15 cellular contexts compared by ENCODE assay signal in the genomic region with DNA sequence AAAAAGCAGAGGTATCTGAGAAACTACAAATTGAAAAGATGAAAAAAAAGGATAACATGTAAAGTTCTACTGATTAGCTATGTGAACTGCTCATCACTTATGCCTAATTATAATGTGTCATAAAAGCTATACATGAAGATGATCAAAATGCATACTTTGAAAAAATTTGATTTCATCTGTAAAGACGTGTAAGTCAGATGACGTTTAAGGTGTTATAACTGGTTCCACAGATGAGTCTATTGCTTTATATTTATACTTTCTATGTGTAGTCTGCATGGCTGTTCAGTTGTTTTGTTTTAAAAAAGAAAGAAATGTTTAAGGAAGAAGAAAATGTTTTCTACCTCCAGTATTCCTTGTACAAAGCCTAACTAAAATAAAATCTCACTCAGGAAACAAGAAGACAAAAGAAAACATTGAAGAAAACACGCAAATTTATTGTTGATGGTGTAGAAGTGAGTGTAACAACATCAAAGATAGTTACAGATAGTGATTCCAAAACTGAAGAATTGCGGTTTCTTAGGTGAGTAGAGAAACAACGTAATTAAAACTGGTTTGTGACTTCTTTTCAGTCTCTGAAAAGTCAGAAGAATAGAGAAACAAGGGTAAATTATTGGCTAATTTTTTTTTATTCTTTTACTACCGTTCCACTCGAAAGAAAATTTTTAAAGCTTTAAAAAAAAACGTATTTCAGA. TPM values are rescaled to one million over a fixed set of nuclear protein-coding genes. Genes with fewer than 3 reads are reported as not detected.
DNase-seq lines count a peak whose midpoint lies in the region; ATAC-seq lines count a peak whose summit lies in the region.
"Had no signal": no experiment of that assay in that cellular context is flagged by ENCODE, and none has a peak within 500 bp of the region (broad histone marks: within the 10 kb centered on the region; RNA-seq: fewer than 3 reads in every experiment).

No MANE protein-coding gene starts in this region.

- no peak for DNase-seq in activated T-cell treated with anti-CD3 and anti-CD28 coated beads, Interleukin-2, amount 50 U/mL, for 4 hours
- DNase-seq in activated T-cell treated with anti-CD3 and anti-CD28 coated beads for 4 hours (no peak), SK-N-MC (ENCODE audit: low read depth, low spot score) (no peak), Karpas-422 (no peak)
- no peak for DNase-seq in central memory CD8-positive, alpha-beta T cell (ENCODE audit: low spot score in 2 of 2)
- DNase-seq in effector CD4-positive, alpha-beta T cell, result no peak
- no peak for DNase-seq in central memory CD4-positive, alpha-beta T cell
- DNase-seq: DMS79, H9, KG1, MV-4-11, NCI-H1694 treated with DMSO at 0.1 percent for 48 hours had no signal

- no peak overlapping the region for H3K4me2 ChIP-seq in Karpas-422 (ENCODE audit: low read depth, low read length, poor library complexity, severe bottlenecking)
- H3K4me2 ChIP-seq: BLaER1 treated with 17β-estradiol and CSF1 and Interleukin-3, amounts not matched to agents 10 nM and 100 nM had no signal

- ATAC-seq in activated T-cell treated with anti-CD3 and anti-CD28 coated beads, Interleukin-2, amount 50 U/mL, for 4 hours, result peak; percentile 48 to 54
- ATAC-seq in central memory CD8-positive, alpha-beta T cell (replicated peaks; ENCODE audit: extremely low read depth, poor library complexity, severe bottlenecking), result peak; percentile 80
- ATAC-seq: HepG2, Right ventricle myocardium inferior had no signal

- H3K4me3 ChIP-seq in SK-N-MC, result no peak overlapping the region
- H3K4me3 ChIP-seq in Karpas-422 (ENCODE audit: low read length), result no peak overlapping the region
- H3K4me3 ChIP-seq: BLaER1 treated with 17β-estradiol and CSF1 and Interleukin-3, amounts not matched to agents 10 nM and 100 nM had no signal

- H3K36me3 ChIP-seq in SK-N-MC (ENCODE audit: insufficient read depth, low read length), result peaks cover 22% of the 10 kb centered on the region; the same call in 1 of the 2 replicates
- peaks cover 38% of the 10 kb centered on the region; the same call in 1 of the 2 replicates for H3K36me3 ChIP-seq in Karpas-422 (ENCODE audit: insufficient read depth, low read length)

- no peaks in the 10 kb centered on the region for H4K20me1 ChIP-seq in Karpas-422 (ENCODE audit: insufficient read depth, low read depth, low read length)
- H4K20me1 ChIP-seq: BLaER1 treated with 17β-estradiol and CSF1 and Interleukin-3, amounts not matched to agents 10 nM and 100 nM had no signal

- H3K4me1 ChIP-seq in Karpas-422 (ENCODE audit: low read length), result no peaks in the 10 kb centered on the region
- H3K4me1 ChIP-seq: BLaER1 treated with 17β-estradiol and CSF1 and Interleukin-3, amounts not matched to agents 10 nM and 100 nM had no signal

- H3K4me3 Mint-ChIP-seq in activated T-cell treated with anti-CD3 and anti-CD28 coated beads, Interleukin-2, amount 50 U/mL, for 4 hours, result no peak overlapping the region
- H3K4me3 Mint-ChIP-seq in central memory CD8-positive, alpha-beta T cell, result peak overlapping the region; percentile 24
- H3K4me3 Mint-ChIP-seq: H9 had no signal

- 0 out of 2 replicates have a peak overlapping the region, but pooled peaks have one; percentile 13 for H3K27ac ChIP-seq in SK-N-MC
- no peak overlapping the region for H3K27ac ChIP-seq in Karpas-422 (ENCODE audit: low read length)
- H3K27ac ChIP-seq: BLaER1 treated with 17β-estradiol and CSF1 and Interleukin-3, amounts not matched to agents 10 nM and 100 nM had no signal

- H3K36me3 Mint-ChIP-seq in activated T-cell treated with anti-CD3 and anti-CD28 coated beads, Interleukin-2, amount 50 U/mL, for 4 hours (ENCODE audit: insufficient read depth), result peaks cover 34% of the 10 kb centered on the region
- peaks cover 52% of the 10 kb centered on the region for H3K36me3 Mint-ChIP-seq in central memory CD8-positive, alpha-beta T cell (ENCODE audit: insufficient read depth)

- H3K27ac Mint-ChIP-seq in central memory CD8-positive, alpha-beta T cell (ENCODE audit: low read depth), result peak overlapping the region; percentile 88
- H3K27ac Mint-ChIP-seq: H9 had no signal

- H3K9me3 ChIP-seq in SK-N-MC (ENCODE audit: low read depth, low read length), result no peaks in the 10 kb centered on the region
- no peaks in the 10 kb centered on the region for H3K9me3 ChIP-seq in Karpas-422 (ENCODE audit: low read length)
- H3K9me3 ChIP-seq: BLaER1 treated with 17β-estradiol and CSF1 and Interleukin-3, amounts not matched to agents 10 nM and 100 nM had no signal

- no peak overlapping the region for H2AFZ ChIP-seq in Karpas-422 (ENCODE audit: low read length)

- H3K27me3 Mint-ChIP-seq in activated T-cell treated with anti-CD3 and anti-CD28 coated beads, Interleukin-2, amount 50 U/mL, for 4 hours (ENCODE audit: low read depth), result no peaks in the 10 kb centered on the region
- H3K27me3 Mint-ChIP-seq in central memory CD8-positive, alpha-beta T cell, result no peaks in the 10 kb centered on the region

- no peaks in the 10 kb centered on the region for H3K27me3 ChIP-seq in Karpas-422 (ENCODE audit: low read length)
- H3K27me3 ChIP-seq: BLaER1 treated with 17β-estradiol and CSF1 and Interleukin-3, amounts not matched to agents 10 nM and 100 nM had no signal

- H3K9me2 ChIP-seq in Karpas-422 (replicated peaks; ENCODE audit: insufficient read depth, low read length), result no peaks in the 10 kb centered on the region

- H3K79me2 ChIP-seq in Karpas-422 (ENCODE audit: low read length), result 0 out of 2 replicates have a peak, but pooled peaks cover 5% of the 10 kb centered on the region

- H3K9me3 Mint-ChIP-seq in activated T-cell treated with anti-CD3 and anti-CD28 coated beads, Interleukin-2, amount 50 U/mL, for 4 hours, result no peaks in the 10 kb centered on the region
- no peaks in the 10 kb centered on the region for H3K9me3 Mint-ChIP-seq in central memory CD8-positive, alpha-beta T cell
- H3K9me3 Mint-ChIP-seq: H9 had no signal

- H3K9ac ChIP-seq in SK-N-MC (ENCODE audit: insufficient read length) (no peak overlapping the region), Karpas-422 (ENCODE audit: low read length) (no peak overlapping the region)
- H3K9ac ChIP-seq: BLaER1 treated with 17β-estradiol and CSF1 and Interleukin-3, amounts not matched to agents 10 nM and 100 nM had no signal

- peaks cover 11% of the 10 kb centered on the region for H3K4me1 Mint-ChIP-seq in activated T-cell treated with anti-CD3 and anti-CD28 coated beads, Interleukin-2, amount 50 U/mL, for 4 hours (ENCODE audit: low read depth)
- H3K4me1 Mint-ChIP-seq in central memory CD8-positive, alpha-beta T cell, result peaks cover 22% of the 10 kb centered on the region
- H3K4me1 Mint-ChIP-seq: H9 had no signal

RNA-seq across cellular contexts. Expression of a gene that starts 38.4 kb away (rescaled TPM):
- 10 to 100 TPM; 18.8 to 19.8 (median 19.4) TPM for total RNA-seq in activated T-cell treated with anti-CD3 and anti-CD28 coated beads, Interleukin-2, amount 50 U/mL, for 4 hours
- 25.7 and 28.1 TPM in 2 replicates for total RNA-seq in Karpas-422 (2014; rRNA removed; shearing (Covaris generic); ENCODE audit: low replicate concordance)
